1 cellular context compared by ENCODE assay signal in the genomic region with DNA sequence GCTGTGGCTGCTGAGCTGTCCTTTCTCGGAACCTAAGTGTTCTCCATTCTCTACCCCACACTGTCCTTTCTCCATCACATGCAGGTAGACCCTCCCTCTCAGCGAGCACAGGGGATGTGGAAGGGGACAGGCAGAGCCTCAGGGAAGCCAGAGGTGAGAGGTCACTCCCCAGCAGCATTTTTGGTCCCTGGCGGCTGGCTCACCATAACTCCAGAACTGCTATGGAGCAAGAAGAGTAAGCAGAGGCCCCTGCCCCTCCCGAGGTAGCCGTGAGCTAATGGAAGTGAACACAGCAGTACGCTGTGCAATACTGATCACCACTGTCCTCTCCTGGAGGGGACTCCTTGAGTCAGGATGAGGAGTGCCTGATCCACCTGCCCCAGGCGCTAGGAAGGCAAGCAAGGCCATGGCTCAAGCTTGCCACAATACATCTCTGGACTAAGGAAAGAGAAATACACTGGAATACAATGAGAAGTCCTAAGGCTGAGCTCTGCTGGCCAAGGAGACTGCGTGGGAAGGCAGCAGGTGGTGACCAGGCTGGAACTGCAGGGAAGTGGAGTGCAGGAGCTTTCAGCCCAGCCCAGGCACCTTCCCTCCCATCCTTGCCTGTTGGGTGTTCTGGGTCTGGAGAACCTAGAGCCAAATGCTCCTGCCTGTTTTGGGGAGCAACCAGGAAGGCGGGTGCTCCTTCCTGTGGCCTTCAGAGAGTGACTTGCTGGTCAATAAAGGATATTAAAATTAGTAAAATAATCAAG.
TF ChIP-seq lines count a peak whose summit lies in the region.

No MANE protein-coding gene starts in this region.

TF ChIP-seq in IMR-90, 13 proteins besides CTCF, POLR2A, EP300 and RAD21 (continued from another document):
- TF ChIP-seq, protein P1, sequence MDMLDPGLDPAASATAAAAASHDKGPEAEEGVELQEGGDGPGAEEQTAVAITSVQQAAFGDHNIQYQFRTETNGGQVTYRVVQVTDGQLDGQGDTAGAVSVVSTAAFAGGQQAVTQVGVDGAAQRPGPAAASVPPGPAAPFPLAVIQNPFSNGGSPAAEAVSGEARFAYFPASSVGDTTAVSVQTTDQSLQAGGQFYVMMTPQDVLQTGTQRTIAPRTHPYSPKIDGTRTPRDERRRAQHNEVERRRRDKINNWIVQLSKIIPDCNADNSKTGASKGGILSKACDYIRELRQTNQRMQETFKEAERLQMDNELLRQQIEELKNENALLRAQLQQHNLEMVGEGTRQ (IDR thresholded peaks at IDR 0.05; ENCODE audit: low read depth, low read length), result no peak
